Comparison of ENCODE assay signal across 8 cellular contexts in the genomic region with DNA sequence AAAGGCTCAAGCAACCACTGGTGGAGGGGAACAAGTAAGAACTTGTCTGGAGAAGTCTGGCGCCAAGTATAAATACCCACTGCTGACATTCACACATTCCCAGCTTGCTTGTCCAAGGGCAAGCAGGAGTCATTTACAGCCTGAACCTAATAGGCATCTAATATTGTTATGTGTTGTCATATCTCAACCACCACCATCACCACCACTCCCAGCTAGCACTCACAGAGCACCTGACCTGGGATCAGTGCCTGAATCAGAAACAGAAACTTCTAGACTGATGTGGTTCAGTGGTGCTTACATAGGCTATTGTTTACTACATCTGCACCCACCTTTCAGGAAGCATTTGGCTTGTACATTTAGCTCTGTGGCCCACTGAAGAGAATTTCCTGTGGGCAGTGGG.
DNase-seq lines count a peak whose midpoint lies in the region; ATAC-seq, FAIRE-seq and TF ChIP-seq lines count a peak whose summit lies in the region.
"Not testable (repeated sequence)": the region's sequence is repeated elsewhere in the genome, so short reads cannot be mapped to it uniquely, and the experiment has no call there.

No MANE protein-coding gene starts in this region.

- not testable (repeated sequence) for H3K4me3 ChIP-seq in RWPE2 (ENCODE audit: severe bottlenecking)

- H3K36me3 ChIP-seq in RWPE2 (ENCODE audit: low read depth), result not testable (repeated sequence)

- not testable (repeated sequence) for H3K27ac ChIP-seq in RWPE2 (ENCODE audit: poor library complexity, severe bottlenecking)

- not testable (repeated sequence) for DNase-seq in GM18507 (ENCODE audit: extremely low spot score, insufficient read length, low read depth); RWPE2 (ENCODE audit: low spot score); effector memory CD8-positive, alpha-beta T cell; stimulated activated naive B cell treated with anti-CD40 and anti-IgM and Interleukin-4, amounts not matched to agents 10 μg/mL and 1 μg/mL and 100 μg/mL, for 72 hours

- H3K27ac Mint-ChIP-seq in effector memory CD8-positive, alpha-beta T cell; stimulated activated naive B cell treated with anti-CD40 and anti-IgM and Interleukin-4, amounts not matched to agents 10 μg/mL and 1 μg/mL and 100 μg/mL, for 72 hours: not testable (repeated sequence)

- peak; percentile 26 for FAIRE-seq in GM18507 (lab: Jason Lieb, UNC)

- H3K27me3 Mint-ChIP-seq in effector memory CD8-positive, alpha-beta T cell; stimulated activated naive B cell treated with anti-CD40 and anti-IgM and Interleukin-4, amounts not matched to agents 10 μg/mL and 1 μg/mL and 100 μg/mL, for 72 hours: not testable (repeated sequence)

- H3K9me3 Mint-ChIP-seq in effector memory CD8-positive, alpha-beta T cell; stimulated activated naive B cell treated with anti-CD40 and anti-IgM and Interleukin-4, amounts not matched to agents 10 μg/mL and 1 μg/mL and 100 μg/mL, for 72 hours: not testable (repeated sequence)

- TF ChIP-seq CTCF in RWPE2 (IDR thresholded peaks at IDR 0.05; ENCODE audit: poor library complexity, severe bottlenecking), result not testable (repeated sequence)

- not testable (repeated sequence) for H3K27me3 ChIP-seq in RWPE2 (ENCODE audit: insufficient read depth, poor library complexity, severe bottlenecking)

- ATAC-seq in GM19328 (IDR thresholded peaks at IDR 0.05; ENCODE audit: unreplicated experiment) (peak; percentile 78), GM21529 (IDR thresholded peaks at IDR 0.05; ENCODE audit: unreplicated experiment) (peak; percentile 93), HG02884 (IDR thresholded peaks at IDR 0.05; ENCODE audit: unreplicated experiment) (peak; percentile 89), HG03196 (IDR thresholded peaks at IDR 0.05; ENCODE audit: unreplicated experiment) (peak; percentile 92), RWPE2 (ENCODE audit: low read depth) (peak; percentile 94)
- ATAC-seq in effector memory CD8-positive, alpha-beta T cell (replicated peaks), result peak; percentile 70
- ATAC-seq in stimulated activated naive B cell treated with anti-CD40 and anti-IgM and Interleukin-4, amounts not matched to agents 10 μg/mL and 1 μg/mL and 100 μg/mL, for 72 hours (replicated peaks), result peak; percentile 87 to 89

- not testable (repeated sequence) for H3K4me1 ChIP-seq in RWPE2 (ENCODE audit: insufficient read depth, poor library complexity, severe bottlenecking)

- H3K36me3 Mint-ChIP-seq in effector memory CD8-positive, alpha-beta T cell (ENCODE audit: insufficient read depth); stimulated activated naive B cell treated with anti-CD40 and anti-IgM and Interleukin-4, amounts not matched to agents 10 μg/mL and 1 μg/mL and 100 μg/mL, for 72 hours: not testable (repeated sequence)

- not testable (repeated sequence) for H3K9me3 ChIP-seq in RWPE2 (ENCODE audit: severe bottlenecking)

- not testable (repeated sequence) for H3K4me3 Mint-ChIP-seq in effector memory CD8-positive, alpha-beta T cell; stimulated activated naive B cell treated with anti-CD40 and anti-IgM and Interleukin-4, amounts not matched to agents 10 μg/mL and 1 μg/mL and 100 μg/mL, for 72 hours

- H3K4me1 Mint-ChIP-seq in effector memory CD8-positive, alpha-beta T cell (ENCODE audit: low read depth in 2 of 2); stimulated activated naive B cell treated with anti-CD40 and anti-IgM and Interleukin-4, amounts not matched to agents 10 μg/mL and 1 μg/mL and 100 μg/mL, for 72 hours: not testable (repeated sequence)
